In genomic region chr20:17682103-17682888, GRCh38 we compare ENCODE assay signal across 1 cellular context.
A peak's percentile ranks its signal among the peaks of the same experiment; 100 is the strongest.
TF ChIP-seq lines count a peak whose summit lies in the region.

RRBP1 (minus strand) TSS chr20:17682242; CDS start chr20:17660507, 21,735 bp downstream.

TF ChIP-seq in GM12878, 131 proteins besides CTCF, POLR2A, EP300 and RAD21 (continued from another document):
- peak; percentile 1; the same call in 1 of the 2 replicates for TF ChIP-seq ZNF687 (IDR thresholded peaks at IDR 0.05)
- TF ChIP-seq TBL1XR1 (IDR thresholded peaks at IDR 0.05; ENCODE audit: low read depth, low read length), result no peak
- peak; percentile 99 for TF ChIP-seq DPF2 (IDR thresholded peaks at IDR 0.05)
- peak; percentile 63; the same call in 1 of the 2 replicates for TF ChIP-seq MXI1 (IDR thresholded peaks at IDR 0.05; ENCODE audit: low read depth, low read length)
- TF ChIP-seq NR2F1 (conservative IDR thresholded peaks at IDR 0.05), result 0 out of 2 replicates have a peak, but pooled peaks have one; percentile 28
- peak; percentile 39; the same call in 1 of the 2 replicates for TF ChIP-seq TCF7 (IDR thresholded peaks at IDR 0.05; ENCODE audit: borderline replicate concordance)
- TF ChIP-seq BCL11A (IDR thresholded peaks at IDR 0.05; ENCODE audit: low read depth, low read length), result no peak
